7 cellular contexts compared by ENCODE assay signal in the genomic region with DNA sequence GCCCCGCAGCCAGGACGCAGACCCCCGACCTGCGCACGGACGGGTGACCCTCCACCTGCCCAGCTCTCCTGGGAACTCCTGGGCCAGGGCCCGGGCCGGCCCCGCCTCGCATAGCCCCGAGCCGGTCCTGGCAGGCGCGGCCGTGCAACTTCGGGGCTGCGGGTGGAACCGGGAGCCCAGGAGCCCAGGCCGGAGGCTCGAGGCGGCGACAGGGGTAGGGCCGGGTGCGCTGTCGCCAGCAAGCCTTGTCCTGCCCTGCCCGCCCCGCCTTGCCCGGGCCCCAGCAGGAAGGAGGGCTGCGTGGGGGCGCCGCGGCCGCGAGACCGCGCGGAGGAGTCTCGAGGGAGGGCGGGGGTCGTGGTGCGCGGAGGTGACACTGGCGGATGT. TPM values are rescaled to one million over a fixed set of nuclear protein-coding genes. Genes with fewer than 3 reads are reported as not detected.
A peak's percentile ranks its signal among the peaks of the same experiment; 100 is the strongest.
DNase-seq lines count a peak whose midpoint lies in the region; ATAC-seq and TF ChIP-seq lines count a peak whose summit lies in the region.

No MANE protein-coding gene starts in this region.

- H3K4me1 Mint-ChIP-seq in neural crest cell, result peaks cover 47% of the 10 kb centered on the region

- peaks cover 20% of the 10 kb centered on the region for H3K36me3 Mint-ChIP-seq in neural crest cell (ENCODE audit: low read depth)

- H3K9me3 Mint-ChIP-seq in neural crest cell, result peaks cover 5% of the 10 kb centered on the region

- H3F3A ChIP-seq in MM.1S (ENCODE audit: insufficient read depth, low read length), result no peaks in the 10 kb centered on the region

- H4K20me1 ChIP-seq in MM.1S (ENCODE audit: insufficient read depth, low read length), result no peaks in the 10 kb centered on the region

- peak overlapping the region; percentile 65 for H3K4me3 Mint-ChIP-seq in neural crest cell

- ATAC-seq in GM21526 (IDR thresholded peaks at IDR 0.05; ENCODE audit: low FRiP score, unreplicated experiment) (peak; percentile 15), GM18909 (IDR thresholded peaks at IDR 0.05; ENCODE audit: poor library complexity, unreplicated experiment) (no peak), HG03521 (IDR thresholded peaks at IDR 0.05; ENCODE audit: unreplicated experiment) (no peak)

- no peaks in the 10 kb centered on the region for H3K36me3 ChIP-seq in MM.1S (replicated peaks; ENCODE audit: insufficient read depth, low read length)

- H3K9me3 ChIP-seq in MM.1S (replicated peaks; ENCODE audit: insufficient read depth, low read length), result no peaks in the 10 kb centered on the region

- peak overlapping the region; percentile 56; the same call in 1 of the 2 replicates for H3K4me2 ChIP-seq in MM.1S (ENCODE audit: low read depth, low read length)

- H3K27me3 Mint-ChIP-seq in neural crest cell (ENCODE audit: low read depth), result peaks cover 6% of the 10 kb centered on the region

- H3K79me2 ChIP-seq in MM.1S (ENCODE audit: low read length), result no peaks in the 10 kb centered on the region

- TF ChIP-seq CTCF in MM.1S (IDR thresholded peaks at IDR 0.05; ENCODE audit: low read length) (no peak), epithelial cell of esophagus (IDR thresholded peaks at IDR 0.05; ENCODE audit: insufficient read depth, low read depth, low read length, missing control alignments) (no peak), neural crest cell (conservative IDR thresholded peaks at IDR 0.05) (no peak)

- no peaks in the 10 kb centered on the region; the same call in 1 of the 2 replicates for H3K4me1 ChIP-seq in MM.1S (ENCODE audit: low read length)

- H3K27ac ChIP-seq in MM.1S (ENCODE audit: low read length), result no peak overlapping the region

- H3K27me3 ChIP-seq in MM.1S (replicated peaks; ENCODE audit: insufficient read depth, low read length), result peaks cover 69% of the 10 kb centered on the region

- peak overlapping the region; percentile 39; the same call in 1 of the 2 replicates for H3K9ac ChIP-seq in MM.1S (ENCODE audit: low read length)

- no peak for DNase-seq in MM.1S
- DNase-seq in epithelial cell of esophagus (ENCODE audit: low read depth), result peak; percentile 2
- no peak for DNase-seq in neural crest cell (ENCODE audit: low read depth, low spot score)
- no peak for DNase-seq in NCI-H524 (lab: John Stamatoyannopoulos, UW)

- no peak overlapping the region for H3K27ac Mint-ChIP-seq in neural crest cell (ENCODE audit: unreplicated experiment)

- H2AFZ ChIP-seq in MM.1S (ENCODE audit: low read length), result peak overlapping the region; percentile 43

- H3K9me2 ChIP-seq in MM.1S (replicated peaks; ENCODE audit: insufficient read depth, low read length), result no peaks in the 10 kb centered on the region

- H3K4me3 ChIP-seq in MM.1S (ENCODE audit: low read length) (peak overlapping the region; percentile 57), epithelial cell of esophagus (ENCODE audit: low read length) (peak overlapping the region; percentile 51)

RNA-seq across cellular contexts. Expression of a gene that starts 0.4 kb away (rescaled TPM):
- 16.0 and 19.4 TPM in 2 replicates for total RNA-seq in neural crest cell

RNA-seq across cellular contexts. Expression of a gene that starts 11.2 kb away (rescaled TPM):
- total RNA-seq in neural crest cell, result 19.4 and 19.8 TPM in 2 replicates
